In the genomic region with DNA sequence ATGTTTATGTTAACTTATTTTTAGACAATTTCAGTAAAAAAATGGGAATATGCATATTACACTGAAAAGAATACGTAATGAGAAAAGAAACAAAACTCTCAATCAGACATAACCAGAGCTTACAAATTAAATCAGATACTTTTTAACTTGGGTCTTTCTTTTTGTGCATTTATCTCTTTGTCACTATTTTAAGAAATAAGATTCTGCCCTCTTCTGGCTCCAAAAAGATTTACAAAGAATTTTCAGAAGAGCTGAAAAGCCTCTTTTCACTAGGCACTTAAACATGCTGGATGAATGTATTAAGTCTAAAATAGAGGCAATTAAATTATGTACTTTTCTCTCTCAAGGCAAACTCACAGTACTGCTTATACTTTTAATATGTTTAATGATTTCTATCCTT, we compare ENCODE assay signal across 9 cellular contexts. TPM values are rescaled to one million over a fixed set of nuclear protein-coding genes. Genes with fewer than 3 reads are reported as not detected.
A peak's percentile ranks its signal among the peaks of the same experiment; 100 is the strongest.
DNase-seq lines count a peak whose midpoint lies in the region; ATAC-seq, FAIRE-seq and TF ChIP-seq lines count a peak whose summit lies in the region.
"Had no signal": no experiment of that assay in that cellular context is flagged by ENCODE, and none has a peak within 500 bp of the region (broad histone marks: within the 10 kb centered on the region; RNA-seq: fewer than 3 reads in every experiment).

No MANE protein-coding gene starts in this region.

- no peak overlapping the region for H2BK15ac ChIP-seq in mesendoderm (replicated peaks; ENCODE audit: low read depth)

- CTCF ChIA-PET in K562 (lab: Yijun Ruan, JAX; ENCODE audit: low intra/inter-chr PET ratio) = interaction anchor here (0.8 kb wide), 1 partner anchor 471 kb away, joined by 3 read pairs; no protein-coding TSS in a partner anchor
- CTCF ChIA-PET in CD4-positive, alpha-beta memory T cell (lab: Charles Lee; ENCODE audit: partially characterized antibody) = interaction anchor here (1.5 kb wide), 1 partner anchor 243 kb away, joined by 5 read pairs; no protein-coding TSS in a partner anchor

- H3K27ac ChIP-seq in DND-41 (ENCODE audit: low read length) (no peak overlapping the region), K562 (ENCODE audit: extremely low read depth, low read depth, low read length) (no peak overlapping the region), mesendoderm (ENCODE audit: low read depth, low read length) (no peak overlapping the region)
- H3K27ac ChIP-seq in CD4-positive, alpha-beta memory T cell (ENCODE audit: low read depth, low read length) = no peak overlapping the region

- H2AK5ac ChIP-seq in mesendoderm (ENCODE audit: low read length) = no peak overlapping the region

- TF ChIP-seq EP300 in K562 (IDR thresholded peaks at IDR 0.05; ENCODE audit: low read length) = no peak

- peak; percentile 29 for TF ChIP-seq CTCF in DND-41 (IDR thresholded peaks at IDR 0.05; ENCODE audit: borderline replicate concordance, extremely low read depth, low read length, poor library complexity, severe bottlenecking)
- peak; percentile 39 for TF ChIP-seq CTCF in LNCaP clone FGC (IDR thresholded peaks at IDR 0.05; ENCODE audit: control insufficient read depth, extremely low read depth, insufficient read depth)
- TF ChIP-seq CTCF in K562 (IDR thresholded peaks at IDR 0.05 in 2 of 3, conservative IDR thresholded peaks at IDR 0.05 in 1 of 3; ENCODE audit: insufficient read depth in 2 of 3, low read depth in 1 of 3, low read length in 3 of 3) = peak in 1 of 3 experiments; percentile 32; a peak in 2 of 6 replicates

- H3K9ac ChIP-seq in DND-41 (ENCODE audit: low read depth, low read length) = no peak overlapping the region
- H3K9ac ChIP-seq in K562 (ENCODE audit: insufficient read depth in 1 of 2, low read depth in 2 of 2, low read length in 2 of 2) = no peak overlapping the region
- no peak overlapping the region for H3K9ac ChIP-seq in mesendoderm (ENCODE audit: low read length)

- H4K8ac ChIP-seq in mesendoderm (ENCODE audit: low read depth, low read length) = no peak overlapping the region

- DNase-seq in DND-41 (no peak), LNCaP clone FGC (ENCODE audit: low read depth) (no peak), K562 (ENCODE audit: extremely low read depth in 1 of 4, low spot score in 3 of 4) (no peak), mesendoderm (peak; percentile 18), T-helper 9 cell (no peak), retina (no peak)
- DNase-seq in CD4-positive, alpha-beta memory T cell = no peak
- DNase-seq: occipital lobe had no signal

- H4K5ac ChIP-seq in mesendoderm (ENCODE audit: low read length) = no peak overlapping the region

- H3K79me1 ChIP-seq in mesendoderm (ENCODE audit: low read length) = no peaks in the 10 kb centered on the region

- H3K9me3 Mint-ChIP-seq in CD4-positive, alpha-beta memory T cell = no peaks in the 10 kb centered on the region

- no peak overlapping the region for H3K23ac ChIP-seq in mesendoderm (ENCODE audit: low read length)

- H3K4ac ChIP-seq in mesendoderm (ENCODE audit: low read depth, low read length) = no peak overlapping the region

- 88% methylated on average over 1 of the region's 1 CpG for WGBS in K562 (ENCODE audit: insufficient coverage, low coverage, missing lambda C conversion rate)
- WGBS in mesendoderm (ENCODE audit: extremely low coverage, insufficient coverage, low lambda C conversion rate) = no CpG with 5 or more reads among the region's 1 CpG

- no peak overlapping the region for H2BK120ac ChIP-seq in mesendoderm (ENCODE audit: low read depth, low read length)

- H3K4me3 Mint-ChIP-seq in CD4-positive, alpha-beta memory T cell = no peak overlapping the region

- peaks cover 0 to 7% (median 3%) of the 10 kb centered on the region in 4 donors for H3K4me1 Mint-ChIP-seq in CD4-positive, alpha-beta memory T cell

- intact Hi-C loops in K562 (cut with micrococcal nuclease) = no loop called here
- intact Hi-C loops in CD4-positive, alpha-beta memory T cell (cut with micrococcal nuclease) = loop anchor here (1.0 to 5.0 kb wide), 2 partner anchors 244 to 470 kb away; no protein-coding TSS in a partner anchor

- BruUV-seq in K562 (replicated peaks; lab: Mats Ljungman, UMichigan) = no TSS peak

- no peaks in the 10 kb centered on the region for H3K27me3 Mint-ChIP-seq in CD4-positive, alpha-beta memory T cell

- H3K9me3 ChIP-seq in DND-41 (ENCODE audit: insufficient read depth, low read length, severe bottlenecking) (no peaks in the 10 kb centered on the region), K562 (replicated peaks; ENCODE audit: control insufficient read depth, insufficient read depth, low read depth, low read length) (no peaks in the 10 kb centered on the region)
- no peaks in the 10 kb centered on the region for H3K9me3 ChIP-seq in CD4-positive, alpha-beta memory T cell (ENCODE audit: control insufficient read depth in 1 of 2, low read length in 2 of 2)

- H2AFZ ChIP-seq in DND-41 (ENCODE audit: low read depth, low read length) = no peak overlapping the region
- H2AFZ ChIP-seq in K562 (ENCODE audit: low read depth, low read length) = no peak overlapping the region

- H3K27me3 ChIP-seq in DND-41 (ENCODE audit: insufficient read depth, low read length, poor library complexity) = no peaks in the 10 kb centered on the region
- H3K27me3 ChIP-seq in K562 (ENCODE audit: control insufficient read depth in 2 of 2, insufficient read depth in 2 of 2, low read length in 2 of 2) = no peaks in the 10 kb centered on the region
- no peaks in the 10 kb centered on the region for H3K27me3 ChIP-seq in mesendoderm (ENCODE audit: insufficient read depth, low read length, poor library complexity)
- H3K27me3 ChIP-seq in CD4-positive, alpha-beta memory T cell (ENCODE audit: insufficient read depth, low read length) = no peaks in the 10 kb centered on the region

- POLR2A ChIA-PET in K562 (lab: Yijun Ruan, JAX) = no interaction called here
- POLR2A ChIA-PET in CD4-positive, alpha-beta memory T cell (lab: Charles Lee; ENCODE audit: partially characterized antibody) = no interaction called here

- no peak for TF ChIP-seq POLR2A in K562 (conservative IDR thresholded peaks at IDR 0.05)

- no peak overlapping the region for H3K4me3 ChIP-seq in DND-41 (ENCODE audit: low read depth in 1 of 2, low read length in 2 of 2)
- no peak overlapping the region for H3K4me3 ChIP-seq in LNCaP clone FGC (ENCODE audit: low read depth, low read length)
- no peak overlapping the region for H3K4me3 ChIP-seq in K562
- no peak overlapping the region for H3K4me3 ChIP-seq in mesendoderm (ENCODE audit: low read length)
- H3K4me3 ChIP-seq in CD4-positive, alpha-beta memory T cell (ENCODE audit: low read length in 2 of 2) = no peak overlapping the region

- H3K4me1 ChIP-seq in DND-41 (ENCODE audit: insufficient read depth, low read length) (no peaks in the 10 kb centered on the region), K562 (replicated peaks in 1 of 2; ENCODE audit: control insufficient read depth in 2 of 2, insufficient read depth in 2 of 2, low read length in 2 of 2) (no peaks in the 10 kb centered on the region), mesendoderm (ENCODE audit: control insufficient read depth, low read depth, low read length) (no peaks in the 10 kb centered on the region)
- H3K4me1 ChIP-seq in CD4-positive, alpha-beta memory T cell (ENCODE audit: insufficient read depth, low read length) = no peaks in the 10 kb centered on the region

- no peak overlapping the region for H3K27ac Mint-ChIP-seq in CD4-positive, alpha-beta memory T cell

- no peak overlapping the region for H3K56ac ChIP-seq in mesendoderm (ENCODE audit: low read length)

- H3K79me2 ChIP-seq in DND-41 (ENCODE audit: insufficient read depth, low read length) (no peaks in the 10 kb centered on the region), K562 (ENCODE audit: control insufficient read depth, insufficient read depth, low read length) (no peaks in the 10 kb centered on the region), mesendoderm (ENCODE audit: control insufficient read depth, insufficient read depth, low read length) (no peaks in the 10 kb centered on the region)

- no peak for FAIRE-seq in K562 (lab: Jason Lieb, UNC)

- ATAC-seq in DND-41 (ENCODE audit: insufficient read depth, low read depth) = no peak; the same call in 2 of the 3 replicates
- no peak for ATAC-seq in K562
- ATAC-seq in GM21390 (IDR thresholded peaks at IDR 0.05; ENCODE audit: unreplicated experiment) = no peak

- H3K18ac ChIP-seq in mesendoderm (ENCODE audit: low read length) = no peak overlapping the region

- TF ChIP-seq RAD21 in K562 (CRISPR knock-in tag; conservative IDR thresholded peaks at IDR 0.05 in 1 of 2, IDR thresholded peaks at IDR 0.05 in 1 of 2) = peak; percentile 37 to 40; a peak in 2 of 4 replicates

- no peak overlapping the region for H2BK5ac ChIP-seq in mesendoderm (ENCODE audit: low read length)

- H3K4me2 ChIP-seq in DND-41 (ENCODE audit: insufficient read depth, low read length) (no peak overlapping the region), K562 (ENCODE audit: insufficient read depth, low read length) (no peak overlapping the region), mesendoderm (ENCODE audit: low read length) (no peak overlapping the region)

- no peaks in the 10 kb centered on the region for H3K9me1 ChIP-seq in K562 (ENCODE audit: control insufficient read depth, insufficient read depth, low read length)

- in situ Hi-C loops in K562 (cut with MboI) = loop anchor here (25.0 kb wide), 1 partner anchor 855 kb away; no protein-coding TSS in a partner anchor

- H3K36me3 Mint-ChIP-seq in CD4-positive, alpha-beta memory T cell = peaks cover 39 to 69% of the 10 kb centered on the region in 2 donors

- H3K36me3 ChIP-seq in DND-41 (ENCODE audit: insufficient read depth, low read length) (peaks cover 72% of the 10 kb centered on the region), K562 (ENCODE audit: control insufficient read depth, insufficient read depth, low read length) (peaks cover 25% of the 10 kb centered on the region; the same call in 2 of the 3 replicates), mesendoderm (ENCODE audit: control insufficient read depth, insufficient read depth, low read length) (no peaks in the 10 kb centered on the region)
- H3K36me3 ChIP-seq in CD4-positive, alpha-beta memory T cell (ENCODE audit: insufficient read depth, low read length) = peaks cover 31% of the 10 kb centered on the region

- no peaks in the 10 kb centered on the region for H4K20me1 ChIP-seq in DND-41 (ENCODE audit: insufficient read depth, low read length)
- H4K20me1 ChIP-seq in K562 (replicated peaks; ENCODE audit: control insufficient read depth, insufficient read depth, low read length) = no peaks in the 10 kb centered on the region

RNA-seq across cellular contexts. Expression of a gene that starts 55.5 kb away (rescaled TPM):
- total RNA-seq in K562 (2011; cell fraction: chromatin; rRNA removed; ENCODE audit: low replicate concordance) = 90.2 and 99.8 TPM in 2 replicates
- total RNA-seq in K562 (2011; cell fraction: nucleolus; rRNA removed) = 24.0 and 29.1 TPM in 2 replicates
- 14.7 and 29.8 TPM in 2 replicates for total RNA-seq in K562 (2011; cell fraction: nucleoplasm; rRNA removed)
- total RNA-seq in K562 (2014; rRNA removed) (12.4 and 13.6 TPM in 2 replicates), K562 (2014; rRNA removed; fragmentation: Illumina TruSeq; extraction: Trizol) (21.0 and 22.1 TPM in 2 replicates), K562 (2015; rRNA removed; fragmentation: Illumina TruSeq; extraction: Trizol) (18.1 and 19.0 TPM in 2 replicates), K562 (2021) (18.9 and 20.5 TPM in 2 replicates)
- polyA plus RNA-seq in K562 (2011; rRNA removed) (24.9 and 26.1 TPM in 2 replicates), K562 (2014; fragmentation: Illumina TruSeq; extraction: Trizol) (12.9 and 14.4 TPM in 2 replicates), K562 (2014; fragmentation: Nextera tagmentation; extraction: Ambion mirVana) (1 to 10 TPM; 3.3 to 3.9 TPM), K562 (2014; rRNA removed) (9.1 and 10.1 TPM in 2 replicates)
- 8.4 and 14.0 TPM in 2 replicates for polyA plus RNA-seq in K562 (2011; cell fraction: cytosol; rRNA removed)
- polyA plus RNA-seq in K562 (2011; cell fraction: nucleus; rRNA removed) = 30.7 and 32.9 TPM in 2 replicates
- 6.1 and 11.1 TPM in 2 replicates for polyA plus RNA-seq in K562 (2012)
- 61.2 and 64.1 TPM in 2 replicates for polyA minus RNA-seq in K562 (2011; rRNA and poly(A)+ RNA removed)
- polyA minus RNA-seq in K562 (2011; cell fraction: cytosol; rRNA and poly(A)+ RNA removed) = 9.6 and 11.6 TPM in 2 replicates
- 28.1 and 44.1 TPM in 2 replicates for polyA minus RNA-seq in K562 (2011; cell fraction: nucleus; rRNA and poly(A)+ RNA removed)
- 10.3 TPM for polyA plus RNA-seq in mesendoderm (2013, experiment 1 of 2)
- polyA plus RNA-seq in mesendoderm (2013, experiment 2 of 2) = 10.2 TPM
- 10 to 100 TPM; 70.0 to 70.1 TPM for total RNA-seq in CD4-positive, alpha-beta memory T cell
- polyA plus RNA-seq in CD4-positive, alpha-beta memory T cell = 10 to 100 TPM; 18.8 to 31.0 TPM
